Comparison of ENCODE assay signal across 8 cellular contexts in genomic region chr14:105247715-105248367, GRCh38. TPM values are rescaled to one million over a fixed set of nuclear protein-coding genes. Genes with fewer than 3 reads are reported as not detected.
DNase-seq lines count a peak whose midpoint lies in the region; ATAC-seq and TF ChIP-seq lines count a peak whose summit lies in the region.

No MANE protein-coding gene starts in this region.

- H3K36me3 ChIP-seq in SJSA1, result peaks cover 58% of the 10 kb centered on the region
- peaks cover 0 to 46% of the 10 kb centered on the region in 2 donors for H3K36me3 ChIP-seq in gastroesophageal sphincter

- no peak for TF ChIP-seq EP300 in gastroesophageal sphincter (IDR thresholded peaks at IDR 0.05)

- ATAC-seq in GM21390 (IDR thresholded peaks at IDR 0.05; ENCODE audit: unreplicated experiment) (peak; percentile 17), gastroesophageal sphincter (peak; percentile 9)

- no peak overlapping the region for H3K27ac ChIP-seq in SJSA1
- peak overlapping the region in 3 of 4 donors; percentile 93 to 100 (median 97) for H3K27ac ChIP-seq in gastroesophageal sphincter

- H3K27me3 ChIP-seq in SJSA1 (replicated peaks) (no peaks in the 10 kb centered on the region), gastroesophageal sphincter (no peaks in the 10 kb centered on the region)

- DNase-seq in SJSA1 (ENCODE audit: low read depth in 1 of 2, low spot score in 2 of 2), result no peak
- DNase-seq in retina, result peak; percentile 89
- no peak for DNase-seq in NCI-H2227 treated with DMSO at 0.1 percent for 48 hours (lab: John Stamatoyannopoulos, UW)
- DNase-seq in T-helper 9 cell, result no peak
- DNase-seq in activated naive CD4-positive, alpha-beta T cell treated with Interleukin-2 at 50 U/mL for 16 hours, result no peak
- DNase-seq in NCI-H2107 treated with DMSO at 0.1 percent for 48 hours (lab: John Stamatoyannopoulos, UW; ENCODE audit: unreplicated experiment), result no peak

- peak overlapping the region; percentile 83 for H3K4me3 ChIP-seq in SJSA1
- peak overlapping the region; percentile 29 to 72 for H3K4me3 ChIP-seq in gastroesophageal sphincter

- H3K4me1 ChIP-seq in SJSA1 (replicated peaks) (peaks cover 15% of the 10 kb centered on the region), gastroesophageal sphincter (peaks cover 0 to 34% (median 8%) of the 10 kb centered on the region in 3 donors)

- 0% methylated on average over 4 of the region's 42 CpGs; no CpG with 5 or more reads in 1 of the 2 donors for WGBS in gastroesophageal sphincter (ENCODE audit: low coverage in 1 of 2), 2 donors

- TF ChIP-seq POLR2A in gastroesophageal sphincter (IDR thresholded peaks at IDR 0.05), result no peak

- no peaks in the 10 kb centered on the region for H3K9me3 ChIP-seq in SJSA1 (replicated peaks)
- H3K9me3 ChIP-seq in gastroesophageal sphincter, result no peaks in the 10 kb centered on the region

- no peak for TF ChIP-seq CTCF in gastroesophageal sphincter (IDR thresholded peaks at IDR 0.05)

RNA-seq across cellular contexts. Expression of gene BTBD6, which starts 0.5 kb away (rescaled TPM):
- total RNA-seq in SJSA1 (2014; rRNA removed; shearing (Covaris generic)), result 80.3 and 80.5 TPM in 2 replicates
- total RNA-seq in gastroesophageal sphincter, result 10 to 100 TPM; 50.9 to 80.7 (median 66.1) TPM

RNA-seq across cellular contexts. Expression of gene BRF1, which starts 53.0 kb away (rescaled TPM):
- 29.9 and 35.8 TPM in 2 replicates for total RNA-seq in SJSA1 (2014; rRNA removed; shearing (Covaris generic))
- 10 to 100 TPM; 25.2 to 35.6 (median 30.9) TPM for total RNA-seq in gastroesophageal sphincter
